8 cellular contexts compared by ENCODE assay signal in the genomic region with DNA sequence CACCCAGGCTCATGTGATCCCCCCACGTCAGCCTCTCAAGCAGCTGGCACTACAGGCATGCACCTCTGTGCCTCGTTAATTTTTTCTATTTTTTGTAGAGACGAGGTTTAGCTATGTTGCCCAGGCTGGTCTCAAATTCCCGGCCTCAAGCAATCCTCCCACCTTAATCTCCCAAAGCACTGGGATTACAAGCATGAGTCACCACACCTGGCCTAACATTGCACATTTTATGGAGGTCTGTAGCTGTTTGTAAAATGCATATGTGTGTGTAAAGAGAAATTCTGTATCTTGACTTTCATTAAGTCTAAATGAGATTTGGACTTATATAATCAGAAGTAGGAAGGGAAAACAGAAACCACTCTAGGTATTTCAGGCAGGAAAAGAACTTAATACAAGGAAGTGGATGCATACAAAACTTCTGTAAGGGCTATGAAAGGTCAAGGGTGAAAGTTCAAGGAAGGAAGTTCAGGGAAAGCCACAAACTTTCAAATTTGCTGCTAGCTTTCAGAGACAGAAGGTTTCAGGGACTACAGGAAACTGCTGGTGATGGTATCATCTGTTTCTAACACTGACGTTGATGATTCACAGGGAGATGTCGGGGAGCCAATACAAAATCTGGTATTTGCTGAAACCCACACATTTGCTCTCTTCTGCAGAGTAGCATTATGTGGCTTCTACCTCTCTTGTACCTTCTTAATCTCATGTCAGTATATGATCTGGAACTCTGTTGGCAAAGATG.
DNase-seq lines count a peak whose midpoint lies in the region; ATAC-seq and TF ChIP-seq lines count a peak whose summit lies in the region.

No MANE protein-coding gene starts in this region.

- peaks cover 26 to 28% of the 10 kb centered on the region in 2 experiments for H3K4me1 ChIP-seq in trophoblast cell (ENCODE audit: control insufficient read depth in 1 of 2, insufficient read depth in 2 of 2, low read length in 2 of 2)
- H3K4me1 ChIP-seq in heart left ventricle, result peaks cover 0 to 22% (median 7%) of the 10 kb centered on the region in 12 donors

- ATAC-seq in GM18498 (IDR thresholded peaks at IDR 0.05; ENCODE audit: unreplicated experiment) (peak; percentile 84), GM21619 (IDR thresholded peaks at IDR 0.05; ENCODE audit: unreplicated experiment) (peak; percentile 87), heart left ventricle (no peak), sciatic nerve (no peak)

- H4K8ac ChIP-seq in trophoblast cell (ENCODE audit: low read depth, low read length), result no peak overlapping the region

- TF ChIP-seq CTCF in heart left ventricle (IDR thresholded peaks at IDR 0.05), result no peak

- no CpG with 5 or more reads among the region's 6 CpGs for WGBS in trophoblast cell (ENCODE audit: extremely low coverage, insufficient coverage, insufficient read length)
- 70 to 74% (median 73%) methylated on average over 6 of the region's 6 CpGs for WGBS in heart left ventricle, 4 donors

- H3K36me3 ChIP-seq in trophoblast cell (ENCODE audit: control insufficient read depth in 1 of 2, insufficient read depth in 2 of 2, low read length in 2 of 2) (no peaks in the 10 kb centered on the region), heart left ventricle (no peaks in the 10 kb centered on the region)

- no peaks in the 10 kb centered on the region for H3K36me3 Mint-ChIP-seq in activated naive CD8-positive, alpha-beta T cell treated with anti-CD3 and anti-CD28 coated beads for 36 hours

- no peaks in the 10 kb centered on the region for H3K27me3 ChIP-seq in trophoblast cell (ENCODE audit: insufficient read depth, low read length)
- no peaks in the 10 kb centered on the region for H3K27me3 ChIP-seq in heart left ventricle

- no peak overlapping the region for H2AFZ ChIP-seq in trophoblast cell (ENCODE audit: insufficient read depth, low read length, poor library complexity)

- no peak overlapping the region for H3K4me2 ChIP-seq in trophoblast cell (ENCODE audit: low read length)

- H3K9me3 Mint-ChIP-seq in activated naive CD8-positive, alpha-beta T cell treated with anti-CD3 and anti-CD28 coated beads for 36 hours, result no peaks in the 10 kb centered on the region

- H2BK120ac ChIP-seq in trophoblast cell (ENCODE audit: insufficient read depth, low read length, poor library complexity), result peak overlapping the region; percentile 64

- no peak overlapping the region for H3K4ac ChIP-seq in trophoblast cell (ENCODE audit: low read depth, low read length)

- no peak overlapping the region for H2AK5ac ChIP-seq in trophoblast cell (ENCODE audit: low read length)

- H3K27ac ChIP-seq in trophoblast cell (ENCODE audit: low read depth, low read length), result peak overlapping the region; percentile 85
- peak overlapping the region in 1 of 12 donors; percentile 27 for H3K27ac ChIP-seq in heart left ventricle

- peak overlapping the region; percentile 28 for H3K4me3 ChIP-seq in Jurkat, Clone E6-1 (ENCODE audit: low read length)
- no peak overlapping the region for H3K4me3 ChIP-seq in trophoblast cell (ENCODE audit: low read depth, low read length)
- H3K4me3 ChIP-seq in heart left ventricle, result no peak overlapping the region

- H3K79me1 ChIP-seq in trophoblast cell (ENCODE audit: low read length), result peaks cover 66% of the 10 kb centered on the region

- peak; percentile 93 for DNase-seq in Jurkat, Clone E6-1 (ENCODE audit: low read depth, low spot score)
- DNase-seq in activated naive CD8-positive, alpha-beta T cell treated with anti-CD3 and anti-CD28 coated beads for 36 hours, result peak; percentile 10
- DNase-seq in trophoblast cell (peak in 1 of 2 donors; percentile 23), heart left ventricle (no peak), 8988T (no peak), sciatic nerve (ENCODE audit: low spot score) (no peak)

- no peak overlapping the region for H4K12ac ChIP-seq in trophoblast cell (ENCODE audit: low read depth, low read length)

- H4K91ac ChIP-seq in trophoblast cell (ENCODE audit: low read depth, low read length), result peak overlapping the region; percentile 66

- H3K14ac ChIP-seq in trophoblast cell (ENCODE audit: low read length), result no peak overlapping the region

- H3K27me3 Mint-ChIP-seq in activated naive CD8-positive, alpha-beta T cell treated with anti-CD3 and anti-CD28 coated beads for 36 hours, result no peaks in the 10 kb centered on the region

- intact Hi-C loops in heart left ventricle (cut with DNase I) (no loop called here), sciatic nerve (cut with DNase I) (no loop called here)

- H3K23ac ChIP-seq in trophoblast cell (ENCODE audit: low read length), result no peak overlapping the region

- H3K9me3 ChIP-seq in trophoblast cell (ENCODE audit: insufficient read depth, low read depth, low read length) (no peaks in the 10 kb centered on the region), heart left ventricle (no peaks in the 10 kb centered on the region)

- no peak overlapping the region for H3K9ac ChIP-seq in trophoblast cell (ENCODE audit: low read length)

- H2BK5ac ChIP-seq in trophoblast cell (ENCODE audit: low read depth, low read length, poor library complexity), result peak overlapping the region; percentile 85

- no peak for TF ChIP-seq POLR2A in heart left ventricle (IDR thresholded peaks at IDR 0.05)

- no peak overlapping the region for H3K4me3 Mint-ChIP-seq in activated naive CD8-positive, alpha-beta T cell treated with anti-CD3 and anti-CD28 coated beads for 36 hours

- no peak overlapping the region for H2BK12ac ChIP-seq in trophoblast cell (ENCODE audit: low read length)

- H3K27ac Mint-ChIP-seq in activated naive CD8-positive, alpha-beta T cell treated with anti-CD3 and anti-CD28 coated beads for 36 hours, result peak overlapping the region; percentile 0

- peaks cover 36% of the 10 kb centered on the region for H3K4me1 Mint-ChIP-seq in activated naive CD8-positive, alpha-beta T cell treated with anti-CD3 and anti-CD28 coated beads for 36 hours

- H3K18ac ChIP-seq in trophoblast cell (ENCODE audit: low read length), result no peak overlapping the region

- peaks cover 9% of the 10 kb centered on the region for H3K79me2 ChIP-seq in trophoblast cell (ENCODE audit: control insufficient read depth, insufficient read depth, low read length, poor library complexity)

Comparison
In these comparisons a context has a peak if more than half of its experiments do, and no peak if none do; other contexts are left out.
1. ATAC-seq: peak in GM18498 (single experiment) and GM21619 (single experiment); none in heart left ventricle (0 of 4) and sciatic nerve (single experiment).
2. DNase-seq: peak in Jurkat, Clone E6-1 (single experiment) and activated naive CD8-positive, alpha-beta T cell treated with anti-CD3 and anti-CD28 coated beads for 36 hours (single experiment); none in heart left ventricle (0 of 5), 8988T (single experiment) and sciatic nerve (single experiment).